1 cellular context compared by ENCODE assay signal in the genomic region with DNA sequence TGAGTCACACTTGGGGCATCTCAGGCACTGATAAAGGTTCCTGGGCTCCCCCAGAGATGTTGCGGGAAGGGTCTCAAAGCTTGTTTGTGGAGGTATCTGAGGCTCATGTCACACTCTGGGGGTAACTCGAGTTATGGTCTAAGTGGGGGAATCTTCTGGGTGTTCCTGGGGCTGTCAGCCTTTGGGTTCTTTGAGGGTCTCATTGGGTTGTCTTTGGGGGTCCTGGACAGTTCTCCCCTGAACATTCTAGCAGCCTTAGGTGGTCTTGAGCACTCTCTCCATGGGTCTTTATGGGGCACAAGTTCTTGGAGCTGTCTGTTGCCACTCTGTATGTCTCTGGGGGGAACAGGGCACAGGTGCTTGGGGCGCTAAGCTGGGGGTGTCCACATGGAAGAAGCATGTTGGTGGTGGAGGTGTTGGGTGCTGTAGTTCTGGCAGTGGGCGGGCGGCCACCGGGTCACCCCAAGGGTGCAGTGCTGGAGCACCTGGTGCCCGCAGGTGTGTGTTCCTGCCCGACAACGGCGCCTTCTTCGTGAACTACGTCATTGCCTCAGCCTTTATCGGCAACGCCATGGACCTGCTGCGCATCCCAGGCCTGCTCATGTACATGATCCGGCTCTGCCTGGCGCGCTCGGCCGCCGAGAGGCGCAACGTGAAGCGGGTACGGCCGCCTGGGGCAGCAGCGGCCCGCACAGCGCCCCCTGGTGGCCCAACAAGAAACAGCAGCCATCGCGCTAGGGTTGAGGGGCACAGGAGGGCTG.
TF ChIP-seq lines count a peak whose summit lies in the region.

No MANE protein-coding gene starts in this region.

TF ChIP-seq in HCT116, 20 proteins besides CTCF, POLR2A, EP300 and RAD21:
- TF ChIP-seq FOSL1 (IDR thresholded peaks at IDR 0.05; ENCODE audit: low read depth) (no peak), YY1 (IDR thresholded peaks at IDR 0.05; ENCODE audit: extremely low read depth, insufficient replicate concordance, low read depth, low read length) (peak; percentile 63), SIN3A (IDR thresholded peaks at IDR 0.05; ENCODE audit: low read depth) (no peak), TCF7L2 (IDR thresholded peaks at IDR 0.05; ENCODE audit: borderline replicate concordance, extremely low read depth, insufficient read depth, insufficient read length) (peak; percentile 23), ZFX (IDR thresholded peaks at IDR 0.05) (peak; percentile 22; the same call in 1 of the 2 replicates)
- TF ChIP-seq, protein P1, sequence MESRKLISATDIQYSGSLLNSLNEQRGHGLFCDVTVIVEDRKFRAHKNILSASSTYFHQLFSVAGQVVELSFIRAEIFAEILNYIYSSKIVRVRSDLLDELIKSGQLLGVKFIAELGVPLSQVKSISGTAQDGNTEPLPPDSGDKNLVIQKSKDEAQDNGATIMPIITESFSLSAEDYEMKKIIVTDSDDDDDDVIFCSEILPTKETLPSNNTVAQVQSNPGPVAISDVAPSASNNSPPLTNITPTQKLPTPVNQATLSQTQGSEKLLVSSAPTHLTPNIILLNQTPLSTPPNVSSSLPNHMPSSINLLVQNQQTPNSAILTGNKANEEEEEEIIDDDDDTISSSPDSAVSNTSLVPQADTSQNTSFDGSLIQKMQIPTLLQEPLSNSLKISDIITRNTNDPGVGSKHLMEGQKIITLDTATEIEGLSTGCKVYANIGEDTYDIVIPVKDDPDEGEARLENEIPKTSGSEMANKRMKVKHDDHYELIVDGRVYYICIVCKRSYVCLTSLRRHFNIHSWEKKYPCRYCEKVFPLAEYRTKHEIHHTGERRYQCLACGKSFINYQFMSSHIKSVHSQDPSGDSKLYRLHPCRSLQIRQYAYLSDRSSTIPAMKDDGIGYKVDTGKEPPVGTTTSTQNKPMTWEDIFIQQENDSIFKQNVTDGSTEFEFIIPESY (IDR thresholded peaks at IDR 0.05; ENCODE audit: extremely low read depth, insufficient replicate concordance, low read length) = no peak
- TF ChIP-seq, protein P2, sequence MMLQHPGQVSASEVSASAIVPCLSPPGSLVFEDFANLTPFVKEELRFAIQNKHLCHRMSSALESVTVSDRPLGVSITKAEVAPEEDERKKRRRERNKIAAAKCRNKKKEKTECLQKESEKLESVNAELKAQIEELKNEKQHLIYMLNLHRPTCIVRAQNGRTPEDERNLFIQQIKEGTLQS (IDR thresholded peaks at IDR 0.05) = no peak
